Comparison of ENCODE assay signal across 21 cellular contexts in the genomic region with DNA sequence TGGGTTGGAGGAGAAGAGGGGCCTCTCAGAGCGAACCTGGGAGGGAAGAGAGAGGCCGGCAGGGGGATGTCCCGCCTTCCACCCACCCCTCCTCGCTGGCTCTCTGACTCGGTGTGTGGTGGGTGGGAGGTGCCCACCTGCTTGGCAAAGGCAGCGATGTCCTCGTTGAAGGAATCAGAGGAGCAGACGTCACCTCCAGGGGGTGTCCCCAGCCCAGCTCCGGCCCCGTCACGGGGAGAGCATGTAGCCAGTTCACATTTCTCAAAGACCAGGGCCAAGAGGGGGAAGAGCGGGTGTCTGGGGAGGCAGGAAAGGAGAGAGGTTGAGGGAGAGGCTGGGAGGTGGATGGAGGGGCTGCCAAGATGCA. TPM values are rescaled to one million over a fixed set of nuclear protein-coding genes. Genes with fewer than 3 reads are reported as not detected.
DNase-seq lines count a peak whose midpoint lies in the region; ATAC-seq, FAIRE-seq and TF ChIP-seq lines count a peak whose summit lies in the region.
"Had no signal": no experiment of that assay in that cellular context is flagged by ENCODE, and none has a peak within 500 bp of the region (broad histone marks: within the 10 kb centered on the region; RNA-seq: fewer than 3 reads in every experiment).

No MANE protein-coding gene starts in this region.

- H3K4me3 ChIP-seq in HUES48 (ENCODE audit: low read depth, low read length), result peak overlapping the region; percentile 65; the same call in 1 of the 2 replicates
- peak overlapping the region in 1 of 4 experiments; percentile 75; a peak in 2 of 8 replicates for H3K4me3 ChIP-seq in H1 (ENCODE audit: extremely low read depth in 1 of 4, insufficient read depth in 2 of 4, low read depth in 3 of 4, low read length in 4 of 4)
- H3K4me3 ChIP-seq in neuronal stem cell (ENCODE audit: low read length in 2 of 2), result no peak overlapping the region
- no peak overlapping the region for H3K4me3 ChIP-seq in heart left ventricle
- H3K4me3 ChIP-seq: Peyer's patch had no signal

- no peak overlapping the region for H3K27ac Mint-ChIP-seq in memory B cell

- H3K4me3 Mint-ChIP-seq in memory B cell, result no peak overlapping the region

- no peak overlapping the region for H3K56ac ChIP-seq in H1 (replicated peaks; ENCODE audit: insufficient read length, low read depth, low read length)

- peaks cover 22% of the 10 kb centered on the region for H3K4me1 ChIP-seq in HUES48 (ENCODE audit: control insufficient read depth, insufficient read depth, low read length)
- H3K4me1 ChIP-seq in H1 (replicated peaks in 1 of 4; ENCODE audit: control insufficient read depth in 3 of 4, insufficient read depth in 4 of 4, low read length in 3 of 4), result peaks cover 6 to 31% (median 19%) of the 10 kb centered on the region in 4 experiments
- H3K4me1 ChIP-seq in neuronal stem cell (ENCODE audit: control insufficient read depth in 2 of 2, insufficient read depth in 1 of 2, low read depth in 1 of 2, low read length in 2 of 2), result peaks cover 29 to 31% of the 10 kb centered on the region in 2 donors
- peaks cover 0 to 19% (median 0%) of the 10 kb centered on the region in 12 donors for H3K4me1 ChIP-seq in heart left ventricle

- H2BK12ac ChIP-seq in H1 (ENCODE audit: low read depth, low read length), result no peak overlapping the region
- H2BK12ac ChIP-seq in neuronal stem cell (ENCODE audit: low read length), result no peak overlapping the region

- intact Hi-C loops in heart left ventricle (cut with DNase I), result no loop called here

- no peak for TF ChIP-seq RAD21 in H1 (IDR thresholded peaks at IDR 0.05 in 1 of 2, conservative IDR thresholded peaks at IDR 0.05 in 1 of 2; ENCODE audit: low read depth in 2 of 2, low read length in 2 of 2)

- H3K23ac ChIP-seq in H1 (ENCODE audit: insufficient read length), result no peak overlapping the region
- no peak overlapping the region for H3K23ac ChIP-seq in neuronal stem cell (ENCODE audit: low read depth, low read length, poor library complexity)

- H3K36me3 ChIP-seq in HUES48 (ENCODE audit: control insufficient read depth, insufficient read depth, low read length), result peaks cover 6% of the 10 kb centered on the region; the same call in 1 of the 2 replicates
- peaks cover 0 to 3% (median 0%) of the 10 kb centered on the region in 4 experiments; a peak in 1 of 8 replicates for H3K36me3 ChIP-seq in H1 (ENCODE audit: control insufficient read depth in 2 of 4, insufficient read depth in 4 of 4, low read length in 3 of 4)
- peaks cover 12 to 36% of the 10 kb centered on the region in 2 donors for H3K36me3 ChIP-seq in neuronal stem cell (replicated peaks in 1 of 2; ENCODE audit: control insufficient read depth in 2 of 2, insufficient read depth in 2 of 2, low read length in 2 of 2)
- no peaks in the 10 kb centered on the region for H3K36me3 ChIP-seq in heart left ventricle
- H3K36me3 ChIP-seq: Peyer's patch had no signal

- H4K8ac ChIP-seq in H1 (ENCODE audit: extremely low read depth, insufficient read depth, low read length) (no peak overlapping the region), neuronal stem cell (ENCODE audit: low read depth, low read length) (no peak overlapping the region)

- H3K9me3 Mint-ChIP-seq in memory B cell, result no peaks in the 10 kb centered on the region

- peaks cover 57% of the 10 kb centered on the region for H3K27me3 ChIP-seq in HUES48 (ENCODE audit: control insufficient read depth, insufficient read depth, low read length)
- H3K27me3 ChIP-seq in H1 (replicated peaks in 1 of 4; ENCODE audit: control insufficient read depth in 3 of 4, extremely low read depth in 1 of 4, insufficient read depth in 3 of 4, low read length in 3 of 4), result peaks cover 25 to 57% (median 54%) of the 10 kb centered on the region in 4 experiments
- peaks cover 0 to 18% (median 0%) of the 10 kb centered on the region in 3 experiments for H3K27me3 ChIP-seq in neuronal stem cell (ENCODE audit: control insufficient read depth in 3 of 3, insufficient read depth in 3 of 3, low read depth in 1 of 3, low read length in 3 of 3)
- H3K27me3 ChIP-seq in heart left ventricle, result peaks cover 15 to 64% (median 46%) of the 10 kb centered on the region in 9 donors

- CTCF ChIA-PET in H1 (lab: Charles Lee; ENCODE audit: partially characterized antibody), result interaction anchor here (0.6 to 5.2 kb wide), 11 partner anchors 9 to 685 kb away, joined by 3 to 32 read pairs (median 4); no protein-coding TSS in a partner anchor

- peaks cover 53% of the 10 kb centered on the region for H3K27me3 Mint-ChIP-seq in memory B cell

- 25% methylated on average over 5 of the region's 12 CpGs; no CpG with 5 or more reads in 1 of the 2 experiments for WGBS in H1 (ENCODE audit: extremely low coverage in 1 of 2, insufficient coverage in 1 of 2, insufficient read length in 1 of 2, insufficient replicate concordance in 2 of 2, low coverage in 1 of 2, low lambda C conversion rate in 2 of 2, missing lambda C conversion rate in 1 of 2), 2 experiments
- no CpG with 5 or more reads among the region's 12 CpGs for WGBS in neuronal stem cell (ENCODE audit: extremely low coverage in 2 of 2, insufficient read length in 2 of 2, insufficient replicate concordance in 1 of 2), 2 donors
- 44 to 49% (median 47%) methylated on average over 12 of the region's 12 CpGs for WGBS in heart left ventricle, 4 donors

- H3K14ac ChIP-seq in H1 (ENCODE audit: insufficient read length) (no peak overlapping the region), neuronal stem cell (ENCODE audit: low read length) (no peak overlapping the region)

- H4K20me1 ChIP-seq in H1 (replicated peaks in 1 of 2; ENCODE audit: control insufficient read depth in 1 of 2, insufficient read depth in 2 of 2, low read length in 2 of 2), result peaks cover 5 to 12% of the 10 kb centered on the region in 2 experiments

- no peak overlapping the region for H2AFZ ChIP-seq in H1 (ENCODE audit: low read length)
- no peak overlapping the region for H2AFZ ChIP-seq in neuronal stem cell (ENCODE audit: low read length)

- peaks cover 25% of the 10 kb centered on the region for H3K4me1 Mint-ChIP-seq in memory B cell

- H2BK5ac ChIP-seq in H1 (ENCODE audit: low read depth, low read length) (no peak overlapping the region), neuronal stem cell (ENCODE audit: low read length) (no peak overlapping the region)

- H3K36me3 Mint-ChIP-seq in memory B cell, result no peaks in the 10 kb centered on the region

- DNase-seq in H1 (ENCODE audit: low read depth in 1 of 2, low spot score in 2 of 2) (no peak), memory B cell (ENCODE audit: low spot score in 2 of 2) (no peak), neuronal stem cell (ENCODE audit: low spot score) (no peak), erythroblast (lab: John Stamatoyannopoulos, UW) (no peak), heart left ventricle (no peak)
- DNase-seq: ACHN; CD8-positive, alpha-beta memory T cell; DMS79; NCI-H1092 treated with DMSO at 0.1 percent for 48 hours; NCI-H146; NCI-H2081; NCI-H2171 treated with DMSO at 0.1 percent for 48 hours; NCI-H446; NCI-H69; NK-92 treated with Interleukin-12 subunit alpha and Interleukin-12 subunit beta, amount 100 ng/mL, for 24 hours; Peyer's patch had no signal

- TF ChIP-seq EP300 in H1 (IDR thresholded peaks at IDR 0.05; ENCODE audit: borderline replicate concordance in 1 of 2, low read depth in 2 of 2, low read length in 2 of 2), result no peak

- H3K18ac ChIP-seq in H1 (ENCODE audit: extremely low read depth, low read length) (no peak overlapping the region), neuronal stem cell (ENCODE audit: low read length) (no peak overlapping the region)

- no peaks in the 10 kb centered on the region for H3K79me2 ChIP-seq in H1 (ENCODE audit: control insufficient read depth in 1 of 2, insufficient read depth in 2 of 2, low read length in 2 of 2)

- no peak overlapping the region for H3K9ac ChIP-seq in HUES48 (ENCODE audit: low read depth, low read length)
- no peak overlapping the region for H3K9ac ChIP-seq in H1 (replicated peaks in 1 of 4; ENCODE audit: extremely low read depth in 1 of 4, low read depth in 3 of 4, low read length in 3 of 4)
- peak overlapping the region; percentile 15 for H3K9ac ChIP-seq in neuronal stem cell (ENCODE audit: low read depth, low read length, poor library complexity)

- POLR2A ChIA-PET in H1 (lab: Charles Lee; ENCODE audit: partially characterized antibody), result interaction anchor here (0.7 to 1.7 kb wide), 3 partner anchors 20 to 67 kb away, joined by 3 to 6 read pairs (median 6); a partner anchor contains a TSS

- H4K91ac ChIP-seq in H1 (replicated peaks; ENCODE audit: insufficient read length, low read length) (no peak overlapping the region), neuronal stem cell (ENCODE audit: low read depth, low read length, poor library complexity) (no peak overlapping the region)

- TF ChIP-seq CTCF in H1 (IDR thresholded peaks at IDR 0.05; ENCODE audit: control extremely low read depth in 1 of 3, insufficient read depth in 1 of 3, low read depth in 1 of 3, low read length in 3 of 3), result no peak
- TF ChIP-seq CTCF in heart left ventricle (IDR thresholded peaks at IDR 0.05), result no peak

- no peaks in the 10 kb centered on the region for H3K79me1 ChIP-seq in H1 (ENCODE audit: low read depth, low read length)
- H3K79me1 ChIP-seq in neuronal stem cell (ENCODE audit: low read depth, low read length), result peaks cover 9% of the 10 kb centered on the region

- no peak overlapping the region for H2BK120ac ChIP-seq in H1 (replicated peaks; ENCODE audit: low read depth, low read length)
- no peak overlapping the region for H2BK120ac ChIP-seq in neuronal stem cell (ENCODE audit: low read depth, low read length)

- peak overlapping the region; percentile 92 to 96 for H3K4me2 ChIP-seq in H1 (ENCODE audit: insufficient read depth in 1 of 2, low read depth in 2 of 2, low read length in 2 of 2)
- H3K4me2 ChIP-seq in neuronal stem cell (ENCODE audit: insufficient read depth, low read length, poor library complexity, severe bottlenecking), result no peak overlapping the region

- H2AK5ac ChIP-seq in H1 (ENCODE audit: low read depth, low read length), result no peak overlapping the region
- H2AK5ac ChIP-seq in neuronal stem cell (ENCODE audit: low read depth, low read length), result peak overlapping the region; percentile 61

- H2BK20ac ChIP-seq in H1 (ENCODE audit: low read length), result no peak overlapping the region

- H3K4ac ChIP-seq in H1 (replicated peaks; ENCODE audit: insufficient read length, low read depth, low read length), result no peak overlapping the region
- no peak overlapping the region for H3K4ac ChIP-seq in neuronal stem cell (ENCODE audit: low read length)

- peaks cover 34% of the 10 kb centered on the region for H3K23me2 ChIP-seq in H1 (ENCODE audit: low read depth, low read length)

- no peak overlapping the region for H4K5ac ChIP-seq in H1 (ENCODE audit: insufficient read length, low read depth, low read length)

- H3K27ac ChIP-seq in HUES48 (ENCODE audit: low read depth, low read length) (no peak overlapping the region), H1 (ENCODE audit: low read depth, low read length) (no peak overlapping the region), neuronal stem cell (replicated peaks; ENCODE audit: low read length) (no peak overlapping the region), heart left ventricle (no peak overlapping the region)
- H3K27ac ChIP-seq: Peyer's patch had no signal

- ATAC-seq in memory B cell (ENCODE audit: low read depth) (peak; percentile 26), heart left ventricle (no peak), GM18511 (IDR thresholded peaks at IDR 0.05; ENCODE audit: unreplicated experiment) (no peak)

- no peaks in the 10 kb centered on the region for H3K9me3 ChIP-seq in HUES48 (ENCODE audit: control insufficient read depth, insufficient read depth, low read length)
- H3K9me3 ChIP-seq in H1 (ENCODE audit: insufficient read depth in 2 of 2, low read depth in 1 of 2, low read length in 1 of 2), result no peaks in the 10 kb centered on the region
- H3K9me3 ChIP-seq in neuronal stem cell (replicated peaks in 1 of 2; ENCODE audit: control insufficient read depth in 2 of 2, insufficient read depth in 1 of 2, low read depth in 1 of 2, low read length in 2 of 2), result peaks cover 0 to 2% of the 10 kb centered on the region in 2 donors
- H3K9me3 ChIP-seq in heart left ventricle, result no peaks in the 10 kb centered on the region
- H3K9me3 ChIP-seq: Peyer's patch had no signal

- no peak for TF ChIP-seq POLR2A in H1 (IDR thresholded peaks at IDR 0.05; ENCODE audit: control extremely low read depth in 1 of 2, low read depth in 2 of 2, low read length in 2 of 2)
- no peak for TF ChIP-seq POLR2A in erythroblast (IDR thresholded peaks at IDR 0.05; ENCODE audit: low read length)
- no peak for TF ChIP-seq POLR2A in heart left ventricle (IDR thresholded peaks at IDR 0.05)

- H2BK15ac ChIP-seq in H1 (ENCODE audit: low read length) (peak overlapping the region; percentile 48; the same call in 1 of the 2 replicates), neuronal stem cell (ENCODE audit: low read length) (no peak overlapping the region)

- no peak for FAIRE-seq in H1 (lab: Jason Lieb, UNC)
- FAIRE-seq: GM12892, GM18507, H54 had no signal

RNA-seq across cellular contexts. Expression of a gene that starts 2.7 kb away (rescaled TPM):
- total RNA-seq in H1 (2021; fragmentation: NEBNext Ultra II Directional; extraction: Animal tissue kit (Norgen Biotek cat#: 25700)), result 27.4 and 28.2 TPM in 2 replicates
- polyA plus RNA-seq in H1 (2011; rRNA removed) (24.5 and 34.0 TPM in 2 replicates), heart left ventricle (1 to 10 TPM; 2.4 to 3.7 TPM)
- 25.2 TPM for polyA plus RNA-seq in H1 (2011; cell fraction: cytosol; rRNA removed)
- polyA plus RNA-seq in H1 (2011; cell fraction: nucleus; rRNA removed), result 40.6 TPM
- polyA plus RNA-seq in H1 (2012, experiment 1 of 2), result 21.5 to 39.7 TPM (median 35.7 TPM) in 4 replicates
- 30.6 TPM for polyA plus RNA-seq in H1 (2012, experiment 2 of 2)
- 36.7 TPM for polyA plus RNA-seq in H1 (2013, experiment 1 of 2)
- polyA plus RNA-seq in H1 (2013, experiment 2 of 2), result 36.5 TPM
- 11.1 TPM in 2 replicates for polyA minus RNA-seq in H1 (2011; rRNA and poly(A)+ RNA removed)
- polyA minus RNA-seq in H1 (2011; cell fraction: cytosol; rRNA and poly(A)+ RNA removed), result 12.3 TPM
- 11.0 TPM for polyA minus RNA-seq in H1 (2011; cell fraction: nucleus; rRNA and poly(A)+ RNA removed)
- 110 TPM for polyA plus RNA-seq in neuronal stem cell (2013, experiment 1 of 2)
- polyA plus RNA-seq in neuronal stem cell (2013, experiment 2 of 2), result 102 TPM
- 1 to 10 TPM; 1.8 to 6.0 (median 2.5) TPM for total RNA-seq in heart left ventricle
- total RNA-seq: CD8-positive, alpha-beta memory T cell had no signal
- polyA plus RNA-seq: CD8-positive, alpha-beta memory T cell had no signal

RNA-seq across cellular contexts. Expression of a gene that starts 55.0 kb away (rescaled TPM):
- total RNA-seq in H1 (2021; fragmentation: NEBNext Ultra II Directional; extraction: Animal tissue kit (Norgen Biotek cat#: 25700)), result 7.3 and 8.3 TPM in 2 replicates
- 12.4 and 15.7 TPM in 2 replicates for polyA plus RNA-seq in H1 (2011; rRNA removed)
- 9.3 TPM for polyA plus RNA-seq in H1 (2011; cell fraction: cytosol; rRNA removed)
- 16.6 TPM for polyA plus RNA-seq in H1 (2011; cell fraction: nucleus; rRNA removed)
- polyA plus RNA-seq in H1 (2012, experiment 1 of 2), result 7.1 to 14.9 TPM (median 11.4 TPM) in 4 replicates
- polyA plus RNA-seq in H1 (2012, experiment 2 of 2), result 6.9 TPM
- 6.6 TPM for polyA plus RNA-seq in H1 (2013, experiment 1 of 2)
- 6.1 TPM for polyA plus RNA-seq in H1 (2013, experiment 2 of 2)
- polyA minus RNA-seq in H1 (2011; rRNA and poly(A)+ RNA removed), result 27.9 and 30.5 TPM in 2 replicates
- polyA minus RNA-seq in H1 (2011; cell fraction: cytosol; rRNA and poly(A)+ RNA removed), result 12.6 TPM
- polyA minus RNA-seq in H1 (2011; cell fraction: nucleus; rRNA and poly(A)+ RNA removed), result 9.7 TPM
- 4.7 TPM for polyA plus RNA-seq in neuronal stem cell (2013, experiment 1 of 2)
- polyA plus RNA-seq in neuronal stem cell (2013, experiment 2 of 2), result 5.5 TPM
- total RNA-seq in heart left ventricle, result under 1 TPM in 6 of 9 donors, not detected in 3; 0.08 to 0.67 (median 0.30) TPM
- polyA plus RNA-seq in heart left ventricle, result under 1 TPM in 1 of 2 donors, not detected in 1; 0.12 TPM
- total RNA-seq: CD8-positive, alpha-beta memory T cell had no signal
- polyA plus RNA-seq: CD8-positive, alpha-beta memory T cell had no signal
